In the genomic region with DNA sequence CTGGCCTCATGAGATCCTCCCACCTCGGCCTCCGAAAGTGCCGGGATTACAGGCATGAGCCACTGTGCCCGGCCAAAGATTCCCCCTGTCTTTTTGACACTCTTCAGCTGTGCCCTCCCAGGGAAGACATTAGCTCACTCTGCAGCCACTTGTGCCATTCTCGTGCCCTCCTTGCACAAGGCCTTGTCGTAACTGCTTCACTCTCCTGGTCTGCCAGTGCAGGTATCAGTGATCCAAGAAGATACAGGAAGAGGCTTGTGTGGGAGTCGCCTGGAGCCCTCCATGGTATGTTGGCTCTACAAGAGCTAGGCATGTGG, we compare ENCODE assay signal across 10 cellular contexts. TPM values are rescaled to one million over a fixed set of nuclear protein-coding genes. Genes with fewer than 3 reads are reported as not detected.
A peak's percentile ranks its signal among the peaks of the same experiment; 100 is the strongest.
DNase-seq lines count a peak whose midpoint lies in the region; ATAC-seq and TF ChIP-seq lines count a peak whose summit lies in the region.
"Had no signal": no experiment of that assay in that cellular context is flagged by ENCODE, and none has a peak within 500 bp of the region (broad histone marks: within the 10 kb centered on the region; RNA-seq: fewer than 3 reads in every experiment).

No MANE protein-coding gene starts in this region.

- no peaks in the 10 kb centered on the region for H3K9me3 Mint-ChIP-seq in nephron

- DNase-seq in cardiac muscle cell (ENCODE audit: low read depth in 1 of 2, low spot score in 1 of 2) (no peak), cardiac septum (ENCODE audit: low spot score) (no peak), colonic mucosa (no peak), upper lobe of left lung (no peak), mucosa of gallbladder (ENCODE audit: low spot score) (no peak), SKM-1 (lab: John Stamatoyannopoulos, UW; ENCODE audit: unreplicated experiment) (no peak)
- DNase-seq: BE2C, NCI-H1436 treated with DMSO at 0.1 percent for 48 hours had no signal

- H3K9me3 ChIP-seq in cardiac muscle cell (ENCODE audit: low read depth) (no peaks in the 10 kb centered on the region), colonic mucosa (no peaks in the 10 kb centered on the region), upper lobe of left lung (no peaks in the 10 kb centered on the region)
- H3K9me3 ChIP-seq: BE2C had no signal

- H3K36me3 ChIP-seq in cardiac muscle cell (no peaks in the 10 kb centered on the region), colonic mucosa (no peaks in the 10 kb centered on the region), upper lobe of left lung (no peaks in the 10 kb centered on the region)
- H3K36me3 ChIP-seq: BE2C had no signal

- H3K4me1 ChIP-seq in cardiac muscle cell (ENCODE audit: low read depth) (peaks cover 5% of the 10 kb centered on the region), colonic mucosa (peaks cover 5% of the 10 kb centered on the region), upper lobe of left lung (peaks cover 14 to 41% (median 31%) of the 10 kb centered on the region in 4 donors)
- H3K4me1 ChIP-seq: BE2C had no signal

- TF ChIP-seq CTCF in cardiac muscle cell (IDR thresholded peaks at IDR 0.05; ENCODE audit: low read depth, low read length) (no peak), colonic mucosa (IDR thresholded peaks at IDR 0.05) (no peak), nephron (IDR thresholded peaks at IDR 0.05; ENCODE audit: unreplicated experiment in 3 of 3) (no peak), upper lobe of left lung (IDR thresholded peaks at IDR 0.05) (no peak)

- H3K27me3 Mint-ChIP-seq in nephron (ENCODE audit: low read depth), result no peaks in the 10 kb centered on the region

- H3K4me3 Mint-ChIP-seq in nephron, result peak overlapping the region in 1 of 3 experiments; percentile 39

- H3K9ac ChIP-seq in colonic mucosa (ENCODE audit: low read depth in 2 of 2, low read length in 2 of 2), result peak overlapping the region in 1 of 2 donors; percentile 69

- H3K4me1 Mint-ChIP-seq in nephron, result peaks cover 16% of the 10 kb centered on the region

- peak overlapping the region; percentile 85 to 98 (median 93) for H3K27ac Mint-ChIP-seq in nephron

- 73 to 100% methylated on average over 1 to 7 of the region's 7 CpGs for WGBS in upper lobe of left lung, 2 donors

- peaks cover 10% of the 10 kb centered on the region for H3K36me3 Mint-ChIP-seq in nephron (ENCODE audit: low read depth)

- H3K4me3 ChIP-seq in cardiac muscle cell (no peak overlapping the region), colonic mucosa (no peak overlapping the region), upper lobe of left lung (no peak overlapping the region)

- no peak for ATAC-seq in upper lobe of left lung (ENCODE audit: low FRiP score in 2 of 2)
- no peak for ATAC-seq in GM19324 (IDR thresholded peaks at IDR 0.05; ENCODE audit: low FRiP score, unreplicated experiment)

- H3K27me3 ChIP-seq in cardiac muscle cell (no peaks in the 10 kb centered on the region), colonic mucosa (no peaks in the 10 kb centered on the region), upper lobe of left lung (no peaks in the 10 kb centered on the region)
- H3K27me3 ChIP-seq: BE2C had no signal

- TF ChIP-seq POLR2A in upper lobe of left lung (IDR thresholded peaks at IDR 0.05), result no peak

- intact Hi-C loops in cardiac septum (cut with DNase I), result loop anchor here (2.0 to 5.0 kb wide), 4 partner anchors 46 to 340 kb away; partner anchors contain the start of gene CNIH4
- intact Hi-C loops in colonic mucosa (cut with DNase I), result loop anchor here (5.0 kb wide), 1 partner anchor 339 kb away; no protein-coding TSS in a partner anchor

- H3K27ac ChIP-seq in cardiac muscle cell (peak overlapping the region; percentile 63), colonic mucosa (peak overlapping the region; percentile 66), upper lobe of left lung (peak overlapping the region; percentile 75 to 90 (median 86))

- no peak for TF ChIP-seq EP300 in upper lobe of left lung (IDR thresholded peaks at IDR 0.05)

RNA-seq across cellular contexts. Expression of gene WDR26, which starts 22.0 kb away (rescaled TPM):
- 42.0 and 62.2 TPM in 2 replicates for total RNA-seq in cardiac muscle cell
- polyA plus RNA-seq in cardiac muscle cell, result 14.9 and 15.3 TPM in 2 replicates
- total RNA-seq in cardiac septum, result 61.8 TPM
- 10 to 100 TPM; 53.5 to 78.4 TPM for total RNA-seq in colonic mucosa
- 100 to 1,000 TPM in 3 of 6 donors, 10 to 100 TPM in 3; 75.8 to 145 (median 91.2) TPM for total RNA-seq in upper lobe of left lung
- 63.8 TPM for total RNA-seq in mucosa of gallbladder
